Comparison of ENCODE assay signal across 18 cellular contexts in genomic region chr12:110339184-110339952, GRCh38. TPM values are rescaled to one million over a fixed set of nuclear protein-coding genes. Genes with fewer than 3 reads are reported as not detected.
DNase-seq lines count a peak whose midpoint lies in the region; ATAC-seq, FAIRE-seq and TF ChIP-seq lines count a peak whose summit lies in the region.
"Had no signal": no experiment of that assay in that cellular context is flagged by ENCODE, and none has a peak within 500 bp of the region (broad histone marks: within the 10 kb centered on the region; RNA-seq: fewer than 3 reads in every experiment).

No MANE protein-coding gene starts in this region.

- no peak for ATAC-seq in stimulated activated naive B cell treated with anti-CD40 and anti-IgM and Interleukin-4, amounts not matched to agents 10 μg/mL and 1 μg/mL and 100 μg/mL, for 72 hours (replicated peaks)
- ATAC-seq: foreskin keratinocyte had no signal

- no peaks in the 10 kb centered on the region for H3K27me3 ChIP-seq in transverse colon
- H3K27me3 ChIP-seq: ascending aorta, foreskin keratinocyte had no signal

- H3K9me3 Mint-ChIP-seq in activated naive CD4-positive, alpha-beta T cell treated with anti-CD3 and anti-CD28 coated beads for 36 hours, result no peaks in the 10 kb centered on the region
- H3K9me3 Mint-ChIP-seq in brain, result no peaks in the 10 kb centered on the region
- H3K9me3 Mint-ChIP-seq in stimulated activated naive B cell treated with anti-CD40 and anti-IgM and Interleukin-4, amounts not matched to agents 10 μg/mL and 1 μg/mL and 100 μg/mL, for 72 hours, result no peaks in the 10 kb centered on the region
- H3K9me3 Mint-ChIP-seq: activated CD4-positive, alpha-beta memory T cell treated with anti-CD3 and anti-CD28 coated beads for 36 hours; CD4-positive, alpha-beta memory T cell; stimulated activated naive CD8-positive, alpha-beta T cell treated with anti-CD3 and anti-CD28 coated beads, Interleukin-15, Interleukin-2, amounts not matched to agents 100 ng/mL and 50 ng/mL, for 24 hours had no signal

- no peak for TF ChIP-seq POLR2A in transverse colon (IDR thresholded peaks at IDR 0.05)

- peaks cover 66% of the 10 kb centered on the region for H3K36me3 Mint-ChIP-seq in activated naive CD4-positive, alpha-beta T cell treated with anti-CD3 and anti-CD28 coated beads for 36 hours (ENCODE audit: low read depth)
- peaks cover 94% of the 10 kb centered on the region for H3K36me3 Mint-ChIP-seq in brain
- H3K36me3 Mint-ChIP-seq in stimulated activated naive B cell treated with anti-CD40 and anti-IgM and Interleukin-4, amounts not matched to agents 10 μg/mL and 1 μg/mL and 100 μg/mL, for 72 hours, result peaks cover 64 to 73% of the 10 kb centered on the region in 2 donors

- in situ Hi-C loops in transverse colon (cut with MboI; ENCODE audit: low pct_ligation_motif_present in 1 of 4, low pct_unique_long_range_greater_than_20kb in 1 of 4, low sequenced_read_pairs in 3 of 4), result no loop called here

- DNase-seq in activated naive CD4-positive, alpha-beta T cell treated with anti-CD3 and anti-CD28 coated beads for 36 hours, result no peak
- DNase-seq in activated naive CD4-positive, alpha-beta T cell treated with Interleukin-2 at 50 U/mL for 16 hours, result no peak
- DNase-seq in transverse colon (no peak), RKO (ENCODE audit: low spot score) (no peak), germinal center (ENCODE audit: low spot score) (no peak)
- DNase-seq in stimulated activated naive B cell treated with anti-CD40 and anti-IgM and Interleukin-4, amounts not matched to agents 10 μg/mL and 1 μg/mL and 100 μg/mL, for 72 hours, result no peak
- DNase-seq: activated CD4-positive, alpha-beta memory T cell treated with anti-CD3 and anti-CD28 coated beads for 36 hours; CD4-positive, alpha-beta memory T cell; foreskin keratinocyte; HCEC 1CT; NCI-H2029; NCI-H510A treated with DMSO at 0.1 percent for 48 hours; nucleus accumbens had no signal

- TF ChIP-seq EP300 in transverse colon (IDR thresholded peaks at IDR 0.05; ENCODE audit: low read depth), result no peak

- H3K9me3 ChIP-seq in transverse colon, result no peaks in the 10 kb centered on the region
- H3K9me3 ChIP-seq: ascending aorta had no signal

- TF ChIP-seq CTCF in brain (conservative IDR thresholded peaks at IDR 0.05), result no peak
- TF ChIP-seq CTCF in transverse colon (IDR thresholded peaks at IDR 0.05), result no peak

- peak; percentile 66 for FAIRE-seq in islet of Langerhans (lab: Jason Lieb, UNC)

- CTCF ChIA-PET in activated naive CD4-positive, alpha-beta T cell treated with anti-CD3 and anti-CD28 coated beads for 36 hours (lab: Charles Lee), result interaction anchor here (0.7 kb wide), 2 partner anchors 92 to 401 kb away, joined by 3 to 6 read pairs; no protein-coding TSS in a partner anchor

- H3K4me3 Mint-ChIP-seq in activated naive CD4-positive, alpha-beta T cell treated with anti-CD3 and anti-CD28 coated beads for 36 hours, result no peak overlapping the region
- H3K4me3 Mint-ChIP-seq in brain, result no peak overlapping the region
- H3K4me3 Mint-ChIP-seq in stimulated activated naive B cell treated with anti-CD40 and anti-IgM and Interleukin-4, amounts not matched to agents 10 μg/mL and 1 μg/mL and 100 μg/mL, for 72 hours, result no peak overlapping the region
- H3K4me3 Mint-ChIP-seq: activated CD4-positive, alpha-beta memory T cell treated with anti-CD3 and anti-CD28 coated beads for 36 hours; CD4-positive, alpha-beta memory T cell; stimulated activated naive CD8-positive, alpha-beta T cell treated with anti-CD3 and anti-CD28 coated beads, Interleukin-15, Interleukin-2, amounts not matched to agents 100 ng/mL and 50 ng/mL, for 24 hours had no signal

- H3K4me1 ChIP-seq in transverse colon, result peaks cover 0 to 15% (median 7%) of the 10 kb centered on the region in 4 donors
- H3K4me1 ChIP-seq: ascending aorta had no signal

- H3K36me3 ChIP-seq in transverse colon, result peaks cover 0 to 80% (median 42%) of the 10 kb centered on the region in 4 donors

- WGBS in transverse colon (ENCODE audit: low coverage in 1 of 2), 2 donors, result 27 to 51% methylated on average over 7 to 8 of the region's 8 CpGs

- H3K27me3 Mint-ChIP-seq in activated naive CD4-positive, alpha-beta T cell treated with anti-CD3 and anti-CD28 coated beads for 36 hours (ENCODE audit: low read depth), result no peaks in the 10 kb centered on the region
- no peaks in the 10 kb centered on the region for H3K27me3 Mint-ChIP-seq in brain
- H3K27me3 Mint-ChIP-seq in stimulated activated naive B cell treated with anti-CD40 and anti-IgM and Interleukin-4, amounts not matched to agents 10 μg/mL and 1 μg/mL and 100 μg/mL, for 72 hours, result no peaks in the 10 kb centered on the region
- H3K27me3 Mint-ChIP-seq: activated CD4-positive, alpha-beta memory T cell treated with anti-CD3 and anti-CD28 coated beads for 36 hours; CD4-positive, alpha-beta memory T cell; stimulated activated naive CD8-positive, alpha-beta T cell treated with anti-CD3 and anti-CD28 coated beads, Interleukin-15, Interleukin-2, amounts not matched to agents 100 ng/mL and 50 ng/mL, for 24 hours had no signal

- intact Hi-C loops in activated naive CD4-positive, alpha-beta T cell treated with anti-CD3 and anti-CD28 coated beads for 36 hours (cut with micrococcal nuclease), result no loop called here
- intact Hi-C loops in transverse colon (cut with DNase I; ENCODE audit: low total_unique reads), result no loop called here

- H3K27ac Mint-ChIP-seq in activated naive CD4-positive, alpha-beta T cell treated with anti-CD3 and anti-CD28 coated beads for 36 hours, result peak overlapping the region; percentile 43
- H3K27ac Mint-ChIP-seq in brain, result peak overlapping the region in 3 of 5 experiments; percentile 32 to 88 (median 67)
- H3K27ac Mint-ChIP-seq in stimulated activated naive B cell treated with anti-CD40 and anti-IgM and Interleukin-4, amounts not matched to agents 10 μg/mL and 1 μg/mL and 100 μg/mL, for 72 hours, result no peak overlapping the region
- H3K27ac Mint-ChIP-seq: activated CD4-positive, alpha-beta memory T cell treated with anti-CD3 and anti-CD28 coated beads for 36 hours had no signal

- no peaks in the 10 kb centered on the region for H3K4me1 Mint-ChIP-seq in activated naive CD4-positive, alpha-beta T cell treated with anti-CD3 and anti-CD28 coated beads for 36 hours (ENCODE audit: low read depth)
- H3K4me1 Mint-ChIP-seq in brain, result no peaks in the 10 kb centered on the region
- peaks cover 21 to 31% of the 10 kb centered on the region in 2 donors for H3K4me1 Mint-ChIP-seq in stimulated activated naive B cell treated with anti-CD40 and anti-IgM and Interleukin-4, amounts not matched to agents 10 μg/mL and 1 μg/mL and 100 μg/mL, for 72 hours

- peak overlapping the region; percentile 23 to 45 (median 32) for H3K27ac ChIP-seq in transverse colon
- H3K27ac ChIP-seq: ascending aorta, foreskin keratinocyte had no signal

- no peak overlapping the region for H3K4me3 ChIP-seq in transverse colon
- H3K4me3 ChIP-seq: ascending aorta, smooth muscle cell had no signal

RNA-seq across cellular contexts. Expression of gene ATP2A2, which starts 58.3 kb away (rescaled TPM):
- total RNA-seq in activated naive CD4-positive, alpha-beta T cell treated with anti-CD3 and anti-CD28 coated beads for 36 hours, result 10 to 100 TPM; 95.5 to 98.6 TPM
- polyA plus RNA-seq in brain (ENCODE audit: insufficient read depth, low read depth, low replicate concordance), result 139 TPM
- total RNA-seq in transverse colon, result 100 to 1,000 TPM; 128 to 185 (median 178) TPM
